Comparison of ENCODE assay signal across 25 cellular contexts in the genomic region with DNA sequence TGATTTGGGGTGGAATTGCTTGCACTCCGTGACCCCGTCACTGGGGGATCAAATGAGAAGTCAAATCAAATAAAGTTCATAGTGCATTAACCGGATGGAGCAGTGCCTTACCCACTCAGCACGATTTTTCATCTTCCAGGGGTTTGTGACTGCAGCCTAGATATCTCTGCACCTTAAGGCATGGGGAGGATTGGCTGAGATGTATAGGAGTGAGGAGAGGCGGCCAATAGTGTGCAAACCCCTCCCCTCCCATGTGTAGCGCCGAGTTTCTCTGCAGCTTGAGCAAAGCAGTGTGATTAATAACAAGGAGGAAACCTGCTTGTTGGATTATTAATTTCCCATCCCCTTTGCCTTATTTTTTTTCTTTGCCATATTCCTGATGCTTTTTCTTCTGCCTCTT.
"Had no signal": no experiment of that assay in that cellular context is flagged by ENCODE, and none has a peak within 500 bp of the region (broad histone marks: within the 10 kb centered on the region; RNA-seq: fewer than 3 reads in every experiment).

No MANE protein-coding gene starts in this region.

- H3K27ac ChIP-seq: left lung, lower lobe of right lung, pancreas, psoas muscle, skin epidermis, stomach, testis, thyroid gland, transverse colon, upper lobe of left lung, vagina had no signal

- DNase-seq: immature natural killer cell; kidney; left colon; left lung; lower lobe of right lung; mammary epithelial cell; mesenchymal stem cell; naive thymus-derived CD8-positive, alpha-beta T cell; pancreas; psoas muscle; right cardiac atrium; stimulated activated CD4-positive, alpha-beta T cell treated with anti-CD3 and anti-CD28 coated beads, Interleukin-12 subunit alpha, Interleukin-12 subunit beta, amount 100 ng/mL, for 4 hours; stimulated activated CD4-positive, alpha-beta T cell treated with anti-CD3 and anti-CD28 coated beads, Interleukin-15, amount 100 ng/mL, for 24 hours; stimulated activated CD4-positive, alpha-beta T cell treated with anti-CD3 and anti-CD28 coated beads, Interleukin-2, amount 100 ng/mL, for 24 hours; stimulated activated CD4-positive, alpha-beta T cell treated with anti-CD3 and anti-CD28 coated beads, Interleukin-4, amount 100 ng/mL, for 1 hour; stimulated activated naive B cell treated with anti-CD40 and anti-IgM and Interleukin-4, amounts not matched to agents 10 μg/mL and 1 μg/mL and 100 μg/mL, for 72 hours; stimulated activated naive CD8-positive, alpha-beta T cell treated with anti-CD3 and anti-CD28 coated beads, Interleukin-15, Interleukin-2, amounts not matched to agents 100 U/mL and 50 U/mL, for 24 hours; stomach; testis; thyroid gland; transverse colon; upper lobe of left lung had no signal

- ATAC-seq: left colon; left lung; lower lobe of right lung; naive thymus-derived CD8-positive, alpha-beta T cell; pancreas; psoas muscle; right cardiac atrium; sciatic nerve; stimulated activated naive B cell treated with anti-CD40 and anti-IgM and Interleukin-4, amounts not matched to agents 10 μg/mL and 1 μg/mL and 100 μg/mL, for 72 hours; stimulated activated naive CD8-positive, alpha-beta T cell treated with anti-CD3 and anti-CD28 coated beads, Interleukin-15, Interleukin-2, amounts not matched to agents 100 U/mL and 50 U/mL, for 24 hours had no signal
